ENCODE assay signal across 18 cellular contexts in genomic region chr12:102427542-102427923, GRCh38. TPM values are rescaled to one million over a fixed set of nuclear protein-coding genes. Genes with fewer than 3 reads are reported as not detected.
DNase-seq lines count a peak whose midpoint lies in the region; ATAC-seq and TF ChIP-seq lines count a peak whose summit lies in the region.
"Had no signal": no experiment of that assay in that cellular context is flagged by ENCODE, and none has a peak within 500 bp of the region (broad histone marks: within the 10 kb centered on the region; RNA-seq: fewer than 3 reads in every experiment).

No MANE protein-coding gene starts in this region.

- H3K4me1 ChIP-seq in SK-N-SH (ENCODE audit: control insufficient read depth in 1 of 2, insufficient read depth in 2 of 2, low read depth in 1 of 2, low read length in 1 of 2) (peaks cover 0 to 8% of the 10 kb centered on the region in 2 experiments; a peak in 3 of 4 replicates), left ventricle myocardium inferior (peaks cover 18% of the 10 kb centered on the region)

- H3K36me3 ChIP-seq in SK-N-SH (replicated peaks in 1 of 2; ENCODE audit: control insufficient read depth in 1 of 2, insufficient read depth in 2 of 2, low read length in 1 of 2) (no peaks in the 10 kb centered on the region), left ventricle myocardium inferior (no peaks in the 10 kb centered on the region)

- H3F3A ChIP-seq in SK-N-SH (replicated peaks; ENCODE audit: insufficient read depth), result peaks cover 8% of the 10 kb centered on the region

- DNase-seq in AG08395 (ENCODE audit: low spot score), result peak; percentile 10
- no peak for DNase-seq in SK-N-SH
- peak; percentile 57 for DNase-seq in left ventricle myocardium inferior
- peak; percentile 11 to 93 (median 58) for DNase-seq in posterior cingulate gyrus
- no peak for DNase-seq in stimulated activated naive CD8-positive, alpha-beta T cell treated with anti-CD3 and anti-CD28 coated beads, Interleukin-15, Interleukin-2, amounts not matched to agents 100 U/mL and 50 U/mL, for 24 hours
- DNase-seq in COLO829 (ENCODE audit: low spot score), result no peak
- DNase-seq: activated CD4-positive, alpha-beta T cell treated with anti-CD3 and anti-CD28 coated beads, Interleukin-2, amount 50 U/mL, for 48 hours; activated gamma-delta T cell treated with Interleukin-2 at 50 U/mL for 16 hours; erythroblast; MM.1S; mucosa of descending colon; NCI-H510A treated with DMSO at 0.1 percent for 48 hours had no signal

- intact Hi-C loops in left ventricle myocardium inferior (cut with micrococcal nuclease), result no loop called here
- intact Hi-C loops in posterior cingulate gyrus (cut with DNase I), result no loop called here

- TF ChIP-seq CTCF in SK-N-SH (IDR thresholded peaks at IDR 0.05) (no peak), left ventricle myocardium inferior (IDR thresholded peaks at IDR 0.05; ENCODE audit: borderline replicate concordance) (no peak)

- no peak for TF ChIP-seq RAD21 in SK-N-SH (IDR thresholded peaks at IDR 0.05; ENCODE audit: low read length)

- H2AFZ ChIP-seq in SK-N-SH (ENCODE audit: low read depth), result peak overlapping the region; percentile 77; the same call in 1 of the 2 replicates
- H2AFZ ChIP-seq: GM23338 had no signal

- H4K20me1 ChIP-seq in SK-N-SH (ENCODE audit: insufficient read depth), result no peaks in the 10 kb centered on the region

- no peak overlapping the region for H3K9ac ChIP-seq in SK-N-SH

- H3K27me3 ChIP-seq in SK-N-SH (ENCODE audit: insufficient read depth), result no peaks in the 10 kb centered on the region
- no peaks in the 10 kb centered on the region for H3K27me3 ChIP-seq in left ventricle myocardium inferior (ENCODE audit: low read depth)

- no peaks in the 10 kb centered on the region for H3K9me2 ChIP-seq in SK-N-SH

- no peak for TF ChIP-seq EP300 in SK-N-SH (IDR thresholded peaks at IDR 0.05; ENCODE audit: borderline replicate concordance in 1 of 2, low read depth in 1 of 2, low read length in 1 of 2)

- H3K9me3 ChIP-seq in SK-N-SH (no peaks in the 10 kb centered on the region), left ventricle myocardium inferior (replicated peaks) (no peaks in the 10 kb centered on the region)
- H3K9me3 ChIP-seq: mucosa of descending colon had no signal

- H3K79me2 ChIP-seq in SK-N-SH (ENCODE audit: insufficient read depth), result no peaks in the 10 kb centered on the region

- no peak overlapping the region; a peak in 1 of 4 replicates for H3K4me3 ChIP-seq in SK-N-SH (ENCODE audit: low read depth in 2 of 2, low read length in 1 of 2)
- peak overlapping the region; percentile 8 for H3K4me3 ChIP-seq in left ventricle myocardium inferior
- H3K4me3 ChIP-seq: GM12878, GM23338, mucosa of descending colon had no signal

- CTCF ChIA-PET in SK-N-SH (lab: Yijun Ruan, JAX), result interaction anchor here (0.6 kb wide), 2 partner anchors 12 to 186 kb away, joined by 3 read pairs; no protein-coding TSS in a partner anchor

- H3K4me2 ChIP-seq in SK-N-SH, result peak overlapping the region; percentile 71
- H3K4me2 ChIP-seq: GM23338 had no signal

- no peak for ATAC-seq in stimulated activated naive CD8-positive, alpha-beta T cell treated with anti-CD3 and anti-CD28 coated beads, Interleukin-15, Interleukin-2, amounts not matched to agents 100 U/mL and 50 U/mL, for 24 hours
- ATAC-seq in GM19035 (IDR thresholded peaks at IDR 0.05; ENCODE audit: unreplicated experiment) (no peak), GM21360 (IDR thresholded peaks at IDR 0.05; ENCODE audit: unreplicated experiment) (no peak)
- ATAC-seq: GM12878, GM23338, mucosa of descending colon, Panc1, sciatic nerve had no signal

- H3K27ac ChIP-seq in SK-N-SH (ENCODE audit: low read depth in 2 of 2, low read length in 1 of 2), result peak overlapping the region in 1 of 2 experiments; percentile 50; a peak in 2 of 4 replicates
- H3K27ac ChIP-seq in left ventricle myocardium inferior (replicated peaks), result peak overlapping the region; percentile 79

- WGBS in SK-N-SH (ENCODE audit: low lambda C conversion rate), result 12% methylated on average over 7 of the region's 7 CpGs

- POLR2A ChIA-PET in SK-N-SH (lab: Yijun Ruan, JAX), result no interaction called here

TF ChIP-seq in SK-N-SH, 30 proteins besides CTCF, POLR2A, EP300 and RAD21:
- TF ChIP-seq MXI1 (IDR thresholded peaks at IDR 0.05; ENCODE audit: low read depth, low read length) (no peak), FOSL2 (IDR thresholded peaks at IDR 0.05; ENCODE audit: borderline replicate concordance, low read depth) (no peak), NRF1 (IDR thresholded peaks at IDR 0.05; ENCODE audit: low read depth, low read length) (no peak), GATA2 (CRISPR knock-in tag; IDR thresholded peaks at IDR 0.05) (no peak), TEAD4 (IDR thresholded peaks at IDR 0.05; ENCODE audit: borderline replicate concordance, insufficient read depth) (no peak), POLR2AphosphoS5 (IDR thresholded peaks at IDR 0.05; ENCODE audit: low read depth, low read length) (no peak), FOXM1 (IDR thresholded peaks at IDR 0.05; ENCODE audit: low read depth) (no peak), SIN3A (IDR thresholded peaks at IDR 0.05; ENCODE audit: borderline replicate concordance, low read depth, low read length) (no peak), ELF1 (IDR thresholded peaks at IDR 0.05) (no peak), JUND (IDR thresholded peaks at IDR 0.05) (no peak), NFIC (IDR thresholded peaks at IDR 0.05; ENCODE audit: borderline replicate concordance) (no peak), RXRA (IDR thresholded peaks at IDR 0.05; ENCODE audit: borderline replicate concordance, low read depth) (no peak), REST (IDR thresholded peaks at IDR 0.05; ENCODE audit: low read depth, low read length) (no peak), EZH2phosphoT487 (IDR thresholded peaks at IDR 0.05; ENCODE audit: borderline replicate concordance, low read depth) (no peak), TCF12 (IDR thresholded peaks at IDR 0.05) (no peak), TAF1 (IDR thresholded peaks at IDR 0.05; ENCODE audit: borderline replicate concordance, low read depth, low read length) (no peak), RCOR1 (IDR thresholded peaks at IDR 0.05; ENCODE audit: low read length) (no peak)
- TF ChIP-seq, protein P1, sequence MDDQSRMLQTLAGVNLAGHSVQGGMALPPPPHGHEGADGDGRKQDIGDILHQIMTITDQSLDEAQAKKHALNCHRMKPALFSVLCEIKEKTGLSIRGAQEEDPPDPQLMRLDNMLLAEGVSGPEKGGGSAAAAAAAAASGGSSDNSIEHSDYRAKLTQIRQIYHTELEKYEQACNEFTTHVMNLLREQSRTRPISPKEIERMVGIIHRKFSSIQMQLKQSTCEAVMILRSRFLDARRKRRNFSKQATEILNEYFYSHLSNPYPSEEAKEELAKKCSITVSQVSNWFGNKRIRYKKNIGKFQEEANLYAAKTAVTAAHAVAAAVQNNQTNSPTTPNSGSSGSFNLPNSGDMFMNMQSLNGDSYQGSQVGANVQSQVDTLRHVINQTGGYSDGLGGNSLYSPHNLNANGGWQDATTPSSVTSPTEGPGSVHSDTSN (IDR thresholded peaks at IDR 0.05), result no peak
- TF ChIP-seq, protein P2, sequence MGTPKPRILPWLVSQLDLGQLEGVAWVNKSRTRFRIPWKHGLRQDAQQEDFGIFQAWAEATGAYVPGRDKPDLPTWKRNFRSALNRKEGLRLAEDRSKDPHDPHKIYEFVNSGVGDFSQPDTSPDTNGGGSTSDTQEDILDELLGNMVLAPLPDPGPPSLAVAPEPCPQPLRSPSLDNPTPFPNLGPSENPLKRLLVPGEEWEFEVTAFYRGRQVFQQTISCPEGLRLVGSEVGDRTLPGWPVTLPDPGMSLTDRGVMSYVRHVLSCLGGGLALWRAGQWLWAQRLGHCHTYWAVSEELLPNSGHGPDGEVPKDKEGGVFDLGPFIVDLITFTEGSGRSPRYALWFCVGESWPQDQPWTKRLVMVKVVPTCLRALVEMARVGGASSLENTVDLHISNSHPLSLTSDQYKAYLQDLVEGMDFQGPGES (IDR thresholded peaks at IDR 0.05; ENCODE audit: low read depth, low read length), result no peak

RNA-seq across cellular contexts. Expression of gene IGF1, which starts 52.8 kb away (rescaled TPM):
- polyA plus RNA-seq in SK-N-SH (2012; rRNA removed), result 0.07 and 0.29 TPM in 2 replicates
- polyA plus RNA-seq in SK-N-SH (2012; cell fraction: cytosol; rRNA removed), result under 0.01 and 0.01 TPM in 2 replicates
- polyA plus RNA-seq in SK-N-SH (2012; cell fraction: nucleus; rRNA removed), result 0.05 TPM in 1 of 2 replicates, not detected in the other
- 5.8 TPM for total RNA-seq in left ventricle myocardium inferior
- total RNA-seq: GM23338 had no signal

Comparison
In these comparisons a context has a peak if more than half of its experiments do, and no peak if none do; other contexts are left out.
1. DNase-seq: peak in AG08395 (single experiment), left ventricle myocardium inferior (single experiment) and posterior cingulate gyrus (10 of 10); none in SK-N-SH (single experiment), stimulated activated naive CD8-positive, alpha-beta T cell treated with anti-CD3 and anti-CD28 coated beads, Interleukin-15, Interleukin-2, amounts not matched to agents 100 U/mL and 50 U/mL, for 24 hours (single experiment) and COLO829 (single experiment).